In genomic region chr17:45246338-45246737, GRCh38 we compare ENCODE assay signal across 11 cellular contexts. TPM values are rescaled to one million over a fixed set of nuclear protein-coding genes. Genes with fewer than 3 reads are reported as not detected.
DNase-seq lines count a peak whose midpoint lies in the region; ATAC-seq, FAIRE-seq and TF ChIP-seq lines count a peak whose summit lies in the region.
"Had no signal": no experiment of that assay in that cellular context is flagged by ENCODE, and none has a peak within 500 bp of the region (broad histone marks: within the 10 kb centered on the region; RNA-seq: fewer than 3 reads in every experiment).

No MANE protein-coding gene starts in this region.

- no peak for ATAC-seq in gastrocnemius medialis
- no peak for ATAC-seq in left ventricle myocardium superior
- ATAC-seq: esophagus mucosa had no signal

- in situ Hi-C loops in brain microvascular endothelial cell (cut with HindIII; ENCODE audit: low pct_ligation_motif_present, low sequenced_read_pairs) (no loop called here), gastrocnemius medialis (cut with MboI; ENCODE audit: low sequenced_read_pairs in 4 of 4) (no loop called here)

- peak overlapping the region; percentile 51 for H3K4me3 ChIP-seq in CD8-positive, alpha-beta memory T cell (ENCODE audit: low read length)
- H3K4me3 ChIP-seq in Karpas-422 (ENCODE audit: low read length) (peak overlapping the region; percentile 94; the same call in 1 of the 2 replicates), brain microvascular endothelial cell (ENCODE audit: low read depth, low read length) (peak overlapping the region; percentile 58), gastrocnemius medialis (no peak overlapping the region)

- TF ChIP-seq CTCF in brain microvascular endothelial cell (IDR thresholded peaks at IDR 0.05; ENCODE audit: low read depth, low read length, missing control alignments) (no peak), neural crest cell (conservative IDR thresholded peaks at IDR 0.05) (no peak), D721Med (IDR thresholded peaks at IDR 0.05; ENCODE audit: insufficient read depth, missing control alignments) (no peak), gastrocnemius medialis (IDR thresholded peaks at IDR 0.05 in 4 of 5, conservative IDR thresholded peaks at IDR 0.05 in 1 of 5) (no peak)

- POLR2A ChIA-PET in CD8-positive, alpha-beta memory T cell (lab: Charles Lee) = interaction anchor here (1.3 to 10.2 kb wide), 2 partner anchors 22 to 31 kb away, joined by 3 to 189 read pairs; partner anchors contain the start of gene FMNL1

- DNase-seq in CD8-positive, alpha-beta memory T cell = no peak
- DNase-seq in Karpas-422 (no peak), brain microvascular endothelial cell (no peak), neural crest cell (ENCODE audit: low read depth, low spot score) (no peak), D721Med (ENCODE audit: insufficient read length, low spot score) (no peak), gastrocnemius medialis (no peak), NCI-H510A treated with DMSO at 0.1 percent for 48 hours (lab: John Stamatoyannopoulos, UW) (no peak), left ventricle myocardium superior (no peak)
- DNase-seq: activated effector memory CD4-positive, alpha-beta T cell treated with Interleukin-2 at 50 U/mL for 16 hours; SHP77 treated with DMSO at 0.1 percent for 48 hours had no signal

- peak overlapping the region; percentile 90 for H3K27ac ChIP-seq in CD8-positive, alpha-beta memory T cell (ENCODE audit: low read depth, low read length)
- no peak overlapping the region for H3K27ac ChIP-seq in Karpas-422 (ENCODE audit: low read length)
- no peak overlapping the region for H3K27ac ChIP-seq in brain microvascular endothelial cell
- no peak overlapping the region for H3K27ac ChIP-seq in gastrocnemius medialis

- no peaks in the 10 kb centered on the region for H4K20me1 ChIP-seq in Karpas-422 (ENCODE audit: insufficient read depth, low read depth, low read length)

- peaks cover 4 to 74% (median 4%) of the 10 kb centered on the region in 3 donors for H3K36me3 Mint-ChIP-seq in CD8-positive, alpha-beta memory T cell
- H3K36me3 Mint-ChIP-seq in neural crest cell (ENCODE audit: low read depth) = no peaks in the 10 kb centered on the region

- peak overlapping the region; percentile 93 to 100 (median 97) for H3K27ac Mint-ChIP-seq in CD8-positive, alpha-beta memory T cell
- no peak overlapping the region for H3K27ac Mint-ChIP-seq in neural crest cell (ENCODE audit: unreplicated experiment)

- TF ChIP-seq POLR2A in gastrocnemius medialis (IDR thresholded peaks at IDR 0.05) = no peak

- peaks cover 47% of the 10 kb centered on the region for H3K4me1 ChIP-seq in CD8-positive, alpha-beta memory T cell (ENCODE audit: insufficient read depth, low read length)
- H3K4me1 ChIP-seq in Karpas-422 (ENCODE audit: low read length) = peaks cover 18% of the 10 kb centered on the region
- H3K4me1 ChIP-seq in gastrocnemius medialis = peaks cover 9 to 13% of the 10 kb centered on the region in 2 donors

- no peaks in the 10 kb centered on the region for H3K9me3 Mint-ChIP-seq in CD8-positive, alpha-beta memory T cell
- H3K9me3 Mint-ChIP-seq in neural crest cell = no peaks in the 10 kb centered on the region

- H3K9me2 ChIP-seq in Karpas-422 (replicated peaks; ENCODE audit: insufficient read depth, low read length) = no peaks in the 10 kb centered on the region

- peak overlapping the region; percentile 91 for H3K9ac ChIP-seq in Karpas-422 (ENCODE audit: low read length)

- intact Hi-C loops in gastrocnemius medialis (cut with DNase I; ENCODE audit: low total_unique reads) = no loop called here
- intact Hi-C loops in left ventricle myocardium superior (cut with micrococcal nuclease) = no loop called here

- FAIRE-seq in D721Med (lab: Jason Lieb, UNC) = no peak

- peaks cover 8% of the 10 kb centered on the region for H3K79me2 ChIP-seq in Karpas-422 (ENCODE audit: low read length)

- no peaks in the 10 kb centered on the region for H3K27me3 ChIP-seq in CD8-positive, alpha-beta memory T cell (ENCODE audit: insufficient read depth, low read length, poor library complexity, severe bottlenecking)
- H3K27me3 ChIP-seq in Karpas-422 (ENCODE audit: low read length) (no peaks in the 10 kb centered on the region), brain microvascular endothelial cell (replicated peaks) (peaks cover 3% of the 10 kb centered on the region), gastrocnemius medialis (peaks cover 2 to 13% (median 4%) of the 10 kb centered on the region in 3 donors)

- no peaks in the 10 kb centered on the region for H3K9me3 ChIP-seq in CD8-positive, alpha-beta memory T cell (ENCODE audit: low read length)
- no peaks in the 10 kb centered on the region for H3K9me3 ChIP-seq in Karpas-422 (ENCODE audit: low read length)
- H3K9me3 ChIP-seq in gastrocnemius medialis = no peaks in the 10 kb centered on the region

- H3K36me3 ChIP-seq in CD8-positive, alpha-beta memory T cell (ENCODE audit: insufficient read depth, low read length) = peaks cover 47% of the 10 kb centered on the region
- no peaks in the 10 kb centered on the region for H3K36me3 ChIP-seq in Karpas-422 (ENCODE audit: insufficient read depth, low read length)
- no peaks in the 10 kb centered on the region for H3K36me3 ChIP-seq in brain microvascular endothelial cell (replicated peaks)
- no peaks in the 10 kb centered on the region for H3K36me3 ChIP-seq in gastrocnemius medialis

- H3K4me2 ChIP-seq in Karpas-422 (ENCODE audit: low read depth, low read length, poor library complexity, severe bottlenecking) = peak overlapping the region; percentile 92

- peaks cover 31 to 67% (median 32%) of the 10 kb centered on the region in 3 donors for H3K4me1 Mint-ChIP-seq in CD8-positive, alpha-beta memory T cell
- peaks cover 23% of the 10 kb centered on the region for H3K4me1 Mint-ChIP-seq in neural crest cell

- CTCF ChIA-PET in CD8-positive, alpha-beta memory T cell (lab: Charles Lee) = interaction anchor here (1.3 to 5.6 kb wide), 7 partner anchors 11 to 85 kb away, joined by 3 to 74 read pairs (median 19); partner anchors contain the start of genes FMNL1 and HEXIM2

- no peaks in the 10 kb centered on the region for H3K27me3 Mint-ChIP-seq in CD8-positive, alpha-beta memory T cell
- H3K27me3 Mint-ChIP-seq in neural crest cell (ENCODE audit: low read depth) = peaks cover 43% of the 10 kb centered on the region

- no peak overlapping the region for H2AFZ ChIP-seq in Karpas-422 (ENCODE audit: low read length)

- peak overlapping the region; percentile 56 to 88 (median 64) for H3K4me3 Mint-ChIP-seq in CD8-positive, alpha-beta memory T cell
- peak overlapping the region; percentile 94 for H3K4me3 Mint-ChIP-seq in neural crest cell

RNA-seq across cellular contexts. Expression of gene SPATA32, which starts 15.6 kb away (rescaled TPM):
- under 1 TPM in 1 of 2 experiments, not detected in 1; 0.15 TPM for total RNA-seq in CD8-positive, alpha-beta memory T cell
- 0.33 TPM for polyA plus RNA-seq in CD8-positive, alpha-beta memory T cell
- not detected in 2 replicates for total RNA-seq in Karpas-422 (2014; rRNA removed; shearing (Covaris generic); ENCODE audit: low replicate concordance)
- 0.23 and 0.25 TPM in 2 replicates for total RNA-seq in neural crest cell
- total RNA-seq in gastrocnemius medialis = not detected
- not detected for total RNA-seq in left ventricle myocardium superior

RNA-seq across cellular contexts. Expression of gene FMNL1, which starts 24.7 kb away (rescaled TPM):
- total RNA-seq in CD8-positive, alpha-beta memory T cell = 100 to 1,000 TPM; 260 to 265 TPM
- 58.6 TPM for polyA plus RNA-seq in CD8-positive, alpha-beta memory T cell
- not detected in 2 replicates for total RNA-seq in Karpas-422 (2014; rRNA removed; shearing (Covaris generic); ENCODE audit: low replicate concordance)
- total RNA-seq in neural crest cell (1.1 and 1.2 TPM in 2 replicates), gastrocnemius medialis (1 to 10 TPM in 3 of 4 donors, under 1 TPM in 1; 0.22 to 5.2 (median 3.0) TPM), left ventricle myocardium superior (14.0 TPM)

Comparison
In these comparisons a context has a peak if more than half of its experiments do, and no peak if none do; other contexts are left out.
1. H3K4me3 ChIP-seq: peak in CD8-positive, alpha-beta memory T cell (single experiment), Karpas-422 (single experiment) and brain microvascular endothelial cell (single experiment); none in gastrocnemius medialis (0 of 4).
2. RNA of gene FMNL1, which starts 24.7 kb away (total RNA-seq): 260 to 265 TPM in CD8-positive, alpha-beta memory T cell; 14.0 TPM in left ventricle myocardium superior (single experiment), 0.22 to 5.2 TPM in gastrocnemius medialis, 1.1 to 1.2 TPM in neural crest cell and not detected in Karpas-422; every median in the first group is over 10 times any median in the second.